Comparison of ENCODE assay signal across 31 cellular contexts in the genomic region with DNA sequence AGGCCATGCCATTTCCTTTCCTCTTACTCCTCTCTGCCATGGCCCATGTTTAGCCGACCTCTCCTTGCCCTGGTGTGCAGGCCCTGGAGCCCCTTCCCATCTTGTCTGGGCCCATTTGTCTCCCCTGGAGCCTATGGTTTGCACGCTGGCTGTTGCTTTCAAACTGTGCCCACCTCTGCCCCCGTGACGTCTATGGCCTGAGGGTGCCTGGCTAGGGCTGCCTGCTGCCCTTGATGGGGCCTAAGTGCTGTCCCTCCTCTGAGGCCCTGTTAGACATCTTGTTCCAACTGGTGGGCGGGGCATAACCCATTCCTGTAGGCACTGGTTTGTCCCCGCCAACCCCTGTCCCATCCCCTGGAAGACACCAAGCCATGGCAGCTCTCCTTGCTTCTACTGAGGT. TPM values are rescaled to one million over a fixed set of nuclear protein-coding genes. Genes with fewer than 3 reads are reported as not detected.
"Had no signal": no experiment of that assay in that cellular context is flagged by ENCODE, and none has a peak within 500 bp of the region (broad histone marks: within the 10 kb centered on the region; RNA-seq: fewer than 3 reads in every experiment).

No MANE protein-coding gene starts in this region.

- H3K9me3 ChIP-seq: ascending aorta, gastrocnemius medialis, mucosa of descending colon, neutrophil, upper lobe of left lung had no signal

- ATAC-seq: activated T-cell treated with anti-CD3 and anti-CD28 coated beads, Interleukin-2, amount 50 U/mL, for 4 hours; gastrocnemius medialis; left cardiac atrium; left ventricle myocardium superior; mucosa of descending colon; natural killer cell treated with Interleukin-12 subunit alpha and Interleukin-12 subunit beta and Interleukin-15 and Interleukin-18, amount 100 ng/mL, for 72 hours; sciatic nerve; stimulated activated effector memory CD8-positive, alpha-beta T cell treated with anti-CD3 and anti-CD28 coated beads, Interleukin-12 subunit alpha, Interleukin-12 subunit beta, amount 100 ng/mL, for 72 hours had no signal

- H3K36me3 ChIP-seq: ascending aorta, gastrocnemius medialis, neutrophil, upper lobe of left lung had no signal

- H3K4me2 ChIP-seq: hepatocyte had no signal

- DNase-seq: activated CD4-positive, alpha-beta T cell treated with anti-CD3 and anti-CD28 coated beads for 4 hours; activated CD4-positive, alpha-beta T cell treated with anti-CD3 and anti-CD28 coated beads, Interleukin-2, amount 50 U/mL, for 4 hours; activated CD8-positive, alpha-beta memory T cell treated with anti-CD3 and anti-CD28 coated beads, Interleukin-2, amount 50 U/mL, for 4 hours; activated naive CD4-positive, alpha-beta T cell treated with anti-CD3 and anti-CD28 coated beads, Interleukin-2, amount 10 ng/mL, durations not matched to agents 7 days and 5 days; activated naive CD8-positive, alpha-beta T cell treated with anti-CD3 and anti-CD28 coated beads, Interleukin-2, amount 10 ng/mL, durations not matched to agents 7 days and 5 days; activated T-cell treated with anti-CD3 and anti-CD28 coated beads, Interleukin-2, amount 50 U/mL, for 4 hours; caudate nucleus; dermis blood vessel endothelial cell; effector CD8-positive, alpha-beta T cell; gastrocnemius medialis; glutamatergic neuron; left cardiac atrium; left ventricle myocardium superior; mucosa of descending colon; small intestine; stimulated activated CD4-positive, alpha-beta T cell treated with anti-CD3 and anti-CD28 coated beads, Interleukin-4, amount 100 ng/mL, for 24 hours; T-helper 1 cell; upper lobe of left lung had no signal

- H3K27me3 ChIP-seq: ascending aorta, gastrocnemius medialis, upper lobe of left lung had no signal

- H3K4me3 ChIP-seq: ascending aorta, gastrocnemius medialis, hepatocyte, mucosa of descending colon, upper lobe of left lung had no signal

- H2AFZ ChIP-seq: hepatocyte had no signal

- H3K4me1 ChIP-seq: ascending aorta had no signal

- H3K27ac ChIP-seq: ascending aorta, gastrocnemius medialis, hepatocyte, neutrophil, upper lobe of left lung had no signal

RNA-seq across cellular contexts. Expression of gene ENHO, which starts 22.7 kb away (rescaled TPM):
- total RNA-seq: activated naive CD8-positive, alpha-beta T cell treated with anti-CD3 and anti-CD28 coated beads, Interleukin-2, amount 10 ng/mL, durations not matched to agents 7 days and 5 days; activated T-cell treated with anti-CD3 and anti-CD28 coated beads, Interleukin-2, amount 50 U/mL, for 4 hours; ascending aorta; dermis blood vessel endothelial cell; lung microvascular endothelial cell; mesenteric fat pad; natural killer cell treated with Interleukin-12 subunit alpha and Interleukin-12 subunit beta and Interleukin-15 and Interleukin-18, amount 100 ng/mL, for 72 hours had no signal
- polyA plus RNA-seq: keratinocyte had no signal

RNA-seq across cellular contexts. Expression of gene CNTFR, which starts 44.0 kb away (rescaled TPM):
- total RNA-seq: activated CD8-positive, alpha-beta memory T cell treated with anti-CD3 and anti-CD28 coated beads for 36 hours; activated naive CD8-positive, alpha-beta T cell treated with anti-CD3 and anti-CD28 coated beads, Interleukin-2, amount 10 ng/mL, durations not matched to agents 7 days and 5 days; dermis blood vessel endothelial cell; epithelial cell of proximal tubule; lung microvascular endothelial cell; natural killer cell treated with Interleukin-12 subunit alpha and Interleukin-12 subunit beta and Interleukin-15 and Interleukin-18, amount 100 ng/mL, for 72 hours; osteocyte; renal cortical epithelial cell had no signal
